8 cellular contexts compared by ENCODE assay signal in the genomic region with DNA sequence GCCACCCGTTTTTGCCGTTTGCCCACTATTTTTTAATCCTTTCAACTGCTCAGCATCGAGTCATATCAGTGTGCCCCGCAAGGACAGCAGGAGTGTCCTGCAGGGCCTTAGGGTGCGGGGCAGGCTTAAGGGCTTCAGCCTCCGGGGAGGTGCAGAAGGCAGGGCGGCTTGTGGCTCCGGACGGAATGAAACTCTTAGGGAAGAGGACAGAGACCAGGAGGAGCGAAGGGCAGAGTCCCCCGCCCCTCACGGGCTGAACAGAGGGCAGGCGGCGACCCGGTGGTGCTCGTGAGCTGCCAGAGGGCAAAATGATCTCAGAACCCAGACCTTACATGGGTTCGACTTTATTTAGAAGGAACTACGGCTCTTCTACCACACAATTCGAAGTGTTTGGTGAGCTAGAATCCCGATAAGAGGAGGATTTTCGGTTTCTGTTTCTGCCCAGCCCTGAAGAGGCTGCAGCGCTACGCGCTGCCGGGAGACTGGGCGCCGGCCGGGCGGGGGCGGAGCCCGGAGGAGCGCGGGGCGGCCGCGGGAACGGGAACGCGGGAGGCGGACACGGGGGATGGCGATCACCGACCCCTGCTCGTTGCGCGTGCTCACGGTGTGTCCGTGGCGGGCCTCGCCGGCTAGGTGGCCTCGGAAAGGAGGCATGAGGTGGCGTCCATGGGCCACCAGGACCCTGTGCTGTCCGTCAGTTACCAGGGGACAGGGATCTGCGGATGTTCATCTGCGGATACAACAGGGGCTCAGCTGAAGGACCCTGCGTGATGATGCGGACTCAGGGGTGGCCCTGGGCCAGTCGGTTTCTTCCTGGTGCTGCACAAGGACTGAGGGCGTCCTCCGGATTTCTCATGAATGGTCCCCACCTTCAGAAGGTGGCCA. TPM values are rescaled to one million over a fixed set of nuclear protein-coding genes. Genes with fewer than 3 reads are reported as not detected.
A peak's percentile ranks its signal among the peaks of the same experiment; 100 is the strongest.
DNase-seq lines count a peak whose midpoint lies in the region; ATAC-seq and TF ChIP-seq lines count a peak whose summit lies in the region.

No MANE protein-coding gene starts in this region.

- H2AFZ ChIP-seq in KMS-11 (ENCODE audit: low read depth), result peak overlapping the region; percentile 100

- H3K9ac ChIP-seq in KMS-11, result peak overlapping the region; percentile 92

- TF ChIP-seq POLR2A in body of pancreas (IDR thresholded peaks at IDR 0.05), result peak; percentile 24 to 75 (median 70)
- peak; percentile 26 to 43 for TF ChIP-seq POLR2A in gastrocnemius medialis (IDR thresholded peaks at IDR 0.05)

- H3K27me3 ChIP-seq in KMS-11 (ENCODE audit: insufficient read depth, low read depth) (no peaks in the 10 kb centered on the region), body of pancreas (no peaks in the 10 kb centered on the region), gastrocnemius medialis (no peaks in the 10 kb centered on the region)

- H3K9me3 ChIP-seq in body of pancreas (no peaks in the 10 kb centered on the region), gastrocnemius medialis (no peaks in the 10 kb centered on the region)

- H3K27ac ChIP-seq in KMS-11 (peak overlapping the region; percentile 80), body of pancreas (peak overlapping the region; percentile 78 to 94 (median 86)), gastrocnemius medialis (peak overlapping the region; percentile 72 to 86 (median 83))

- H3K4me1 ChIP-seq in KMS-11 (ENCODE audit: low read depth, poor library complexity, severe bottlenecking), result peaks cover 26% of the 10 kb centered on the region
- peaks cover 21% of the 10 kb centered on the region for H3K4me1 ChIP-seq in body of pancreas
- H3K4me1 ChIP-seq in gastrocnemius medialis, result peaks cover 13 to 18% of the 10 kb centered on the region in 2 donors

- peak overlapping the region; percentile 62; the same call in 1 of the 2 replicates for H3K4me3 ChIP-seq in GM08714 (ENCODE audit: low read length)
- H3K4me3 ChIP-seq in KMS-11 (IDR thresholded peaks at IDR 0.05; ENCODE audit: insufficient read depth, low read depth, low read length), result peak overlapping the region; percentile 79
- peak overlapping the region; percentile 26 to 66 for H3K4me3 ChIP-seq in body of pancreas
- H3K4me3 ChIP-seq in iPS-11a (ENCODE audit: low read depth, low read length), result peak overlapping the region; percentile 53
- H3K4me3 ChIP-seq in gastrocnemius medialis, result peak overlapping the region; percentile 70 to 78 (median 76)

- H3K36me3 ChIP-seq in KMS-11 (ENCODE audit: insufficient read depth) (no peaks in the 10 kb centered on the region), body of pancreas (replicated peaks in 1 of 2; ENCODE audit: insufficient read depth in 1 of 2, low read depth in 2 of 2) (no peaks in the 10 kb centered on the region), gastrocnemius medialis (no peaks in the 10 kb centered on the region)

- H3K79me2 ChIP-seq in KMS-11 (ENCODE audit: insufficient read depth, low read depth), result peaks cover 8% of the 10 kb centered on the region; the same call in 1 of the 2 replicates

- H4K20me1 ChIP-seq in KMS-11 (ENCODE audit: insufficient read depth), result no peaks in the 10 kb centered on the region

- ATAC-seq in GM21737 (IDR thresholded peaks at IDR 0.05; ENCODE audit: unreplicated experiment) (peak; percentile 47), body of pancreas (peak; percentile 77), gastrocnemius medialis (peak; percentile 63 to 69)

- WGBS in body of pancreas, 2 donors, result 1% methylated on average over 18 to 61 of the region's 61 CpGs

- DNase-seq in T-helper 2 cell (peak; percentile 44 to 83 (median 52)), body of pancreas (peak; percentile 56 to 62 (median 58)), gastrocnemius medialis (peak in 1 of 2 donors; percentile 43), NCI-H128 (lab: John Stamatoyannopoulos, UW; ENCODE audit: unreplicated experiment) (no peak)

- TF ChIP-seq CTCF in KMS-11 (conservative IDR thresholded peaks at IDR 0.05; ENCODE audit: low read depth, low read length), result no peak
- no peak for TF ChIP-seq CTCF in body of pancreas (IDR thresholded peaks at IDR 0.05)
- no peak for TF ChIP-seq CTCF in gastrocnemius medialis (IDR thresholded peaks at IDR 0.05 in 4 of 5, conservative IDR thresholded peaks at IDR 0.05 in 1 of 5)

- H3K4me2 ChIP-seq in KMS-11, result peak overlapping the region; percentile 100

- intact Hi-C loops in body of pancreas (cut with DNase I) (no loop called here), gastrocnemius medialis (cut with DNase I; ENCODE audit: low total_unique reads) (loop anchor here (10.0 kb wide), 2 partner anchors 187 to 383 kb away; a partner anchor contains a TSS)

- in situ Hi-C loops in gastrocnemius medialis (cut with MboI; ENCODE audit: low sequenced_read_pairs in 4 of 4), result no loop called here

RNA-seq across cellular contexts. Expression of a gene that starts 4.3 kb away (rescaled TPM):
- total RNA-seq in body of pancreas, result 10 to 100 TPM; 71.9 to 73.2 TPM
- 10 to 100 TPM; 18.2 to 30.7 (median 19.5) TPM for total RNA-seq in gastrocnemius medialis
